In genomic region chr7:116382375-116382774, GRCh38 we compare ENCODE assay signal across 9 cellular contexts.
"Had no signal": no experiment of that assay in that cellular context is flagged by ENCODE, and none has a peak within 500 bp of the region (broad histone marks: within the 10 kb centered on the region; RNA-seq: fewer than 3 reads in every experiment).

No MANE protein-coding gene starts in this region.

- DNase-seq: GM23248, GOT3, H7, KBM-7 had no signal

- H3K36me3 ChIP-seq: HAP-1 had no signal

- H3K4me3 ChIP-seq: GM23248, HAP-1 had no signal

- ATAC-seq: HCT116, HepG2 had no signal

- H3K27ac ChIP-seq: GM23248, HL-60, KMS-11 had no signal
